Comparison of ENCODE assay signal across 20 cellular contexts in genomic region chr2:119425620-119426395, GRCh38. TPM values are rescaled to one million over a fixed set of nuclear protein-coding genes. Genes with fewer than 3 reads are reported as not detected.
DNase-seq lines count a peak whose midpoint lies in the region; ATAC-seq and TF ChIP-seq lines count a peak whose summit lies in the region.
"Had no signal": no experiment of that assay in that cellular context is flagged by ENCODE, and none has a peak within 500 bp of the region (broad histone marks: within the 10 kb centered on the region; RNA-seq: fewer than 3 reads in every experiment).

No MANE protein-coding gene starts in this region.

- ATAC-seq in left ventricle myocardium superior (peak; percentile 29), omental fat pad (ENCODE audit: low FRiP score) (peak; percentile 39), HG02870 (IDR thresholded peaks at IDR 0.05; ENCODE audit: unreplicated experiment) (no peak), psoas muscle (no peak)
- ATAC-seq: CD8-positive, alpha-beta T cell; stimulated activated memory B cell treated with anti-CD40 and anti-IgM and Interleukin-4, amounts not matched to agents 10 μg/mL and 1 μg/mL and 100 μg/mL, for 72 hours; T-helper 17 cell had no signal

- H3K27ac ChIP-seq in right atrium auricular region (no peak overlapping the region), vagina (peak overlapping the region; percentile 64), psoas muscle (no peak overlapping the region)
- H3K27ac ChIP-seq: cardiac muscle cell, uterus had no signal

- intact Hi-C loops in left ventricle myocardium superior (cut with micrococcal nuclease) = no loop called here
- intact Hi-C loops in vagina (cut with DNase I) = no loop called here
- intact Hi-C loops in psoas muscle (cut with DNase I) = no loop called here

- TF ChIP-seq POLR2A in vagina (IDR thresholded peaks at IDR 0.05) = no peak

- WGBS in psoas muscle, 3 donors = 77 to 89% (median 84%) methylated on average over 7 of the region's 7 CpGs

- H3K27me3 ChIP-seq in right atrium auricular region (no peaks in the 10 kb centered on the region), vagina (no peaks in the 10 kb centered on the region), psoas muscle (ENCODE audit: insufficient read depth in 3 of 3, low read length in 2 of 3) (peaks cover 0 to 1% (median 0%) of the 10 kb centered on the region in 3 donors)
- H3K27me3 ChIP-seq: cardiac muscle cell, MG63, uterus had no signal

- H3K36me3 ChIP-seq in right atrium auricular region = no peaks in the 10 kb centered on the region
- H3K36me3 ChIP-seq in vagina = no peaks in the 10 kb centered on the region
- H3K36me3 ChIP-seq in psoas muscle (ENCODE audit: insufficient read depth in 1 of 2, low read depth in 1 of 2) = no peaks in the 10 kb centered on the region
- H3K36me3 ChIP-seq: cardiac muscle cell, MG63, uterus had no signal

- no peak overlapping the region for H3K4me3 ChIP-seq in right atrium auricular region
- no peak overlapping the region for H3K4me3 ChIP-seq in vagina
- H3K4me3 ChIP-seq in psoas muscle = no peak overlapping the region
- H3K4me3 ChIP-seq: cardiac muscle cell, MG63, uterus had no signal

- no peak for TF ChIP-seq CTCF in right atrium auricular region (IDR thresholded peaks at IDR 0.05)
- no peak for TF ChIP-seq CTCF in omental fat pad (IDR thresholded peaks at IDR 0.05)
- TF ChIP-seq CTCF in vagina (IDR thresholded peaks at IDR 0.05) = no peak
- no peak for TF ChIP-seq CTCF in psoas muscle (IDR thresholded peaks at IDR 0.05)

- H3K4me1 ChIP-seq in right atrium auricular region (peaks cover 0 to 20% of the 10 kb centered on the region in 2 donors), vagina (peaks cover 30% of the 10 kb centered on the region), psoas muscle (no peaks in the 10 kb centered on the region)
- H3K4me1 ChIP-seq: uterus had no signal

- no peaks in the 10 kb centered on the region for H3K9me3 ChIP-seq in right atrium auricular region
- no peaks in the 10 kb centered on the region for H3K9me3 ChIP-seq in vagina
- H3K9me3 ChIP-seq in psoas muscle = no peaks in the 10 kb centered on the region
- H3K9me3 ChIP-seq: uterus had no signal

- DNase-seq in left ventricle myocardium superior (no peak), right atrium auricular region (ENCODE audit: low spot score) (no peak), iris pigment epithelial cell (ENCODE audit: low read depth) (peak; percentile 31), omental fat pad (ENCODE audit: low spot score) (no peak), vagina (ENCODE audit: extremely low spot score in 2 of 2) (no peak), anterior cingulate cortex (lab: John Stamatoyannopoulos, UW) (no peak), psoas muscle (no peak)
- DNase-seq: activated B cell treated with CpG ODN at 0.5 μM for 24 hours; CD8-positive, alpha-beta T cell; hippocampal formation; naive B cell; NCI-H187; NCI-H446 treated with DMSO at 0.1 percent for 48 hours; T-helper 17 cell had no signal

RNA-seq across cellular contexts. Expression of gene TMEM37, which starts 5.8 kb away (rescaled TPM):
- total RNA-seq in left ventricle myocardium superior = 2.9 TPM
- 1 to 10 TPM; 3.3 to 5.4 TPM for total RNA-seq in right atrium auricular region
- total RNA-seq in omental fat pad = 10 to 100 TPM; 11.3 to 27.8 (median 25.9) TPM
- total RNA-seq in vagina = 3.2 TPM
- 1 to 10 TPM in 3 of 4 donors, under 1 TPM in 1; 0.96 to 3.9 (median 1.4) TPM for total RNA-seq in psoas muscle
- polyA plus RNA-seq in psoas muscle = under 1 TPM; 0.60 to 0.96 (median 0.90) TPM
- total RNA-seq: activated CD8-positive, alpha-beta memory T cell treated with anti-CD3 and anti-CD28 coated beads for 36 hours; CD8-positive, alpha-beta T cell; T-helper 17 cell had no signal

RNA-seq across cellular contexts. Expression of gene DBI, which starts 59.0 kb away (rescaled TPM):
- total RNA-seq in left ventricle myocardium superior (315 TPM), right atrium auricular region (100 to 1,000 TPM; 174 to 312 TPM), omental fat pad (100 to 1,000 TPM; 191 to 327 (median 225) TPM), vagina (117 TPM), psoas muscle (10 to 100 TPM; 50.6 to 88.7 (median 53.4) TPM)
- polyA plus RNA-seq in psoas muscle = 100 to 1,000 TPM; 198 to 264 (median 199) TPM

RNA-seq across cellular contexts. Expression of gene C2orf76, which starts 59.2 kb away (rescaled TPM):
- total RNA-seq in left ventricle myocardium superior = 6.5 TPM
- total RNA-seq in right atrium auricular region = 10 to 100 TPM in 1 of 2 donors, 1 to 10 TPM in 1; 8.1 to 11.1 TPM
- 10 to 100 TPM; 10.3 to 13.3 (median 11.3) TPM for total RNA-seq in omental fat pad
- total RNA-seq in vagina = 3.7 TPM
- total RNA-seq in psoas muscle = 1 to 10 TPM; 4.1 to 7.2 (median 6.0) TPM
- polyA plus RNA-seq in psoas muscle = 1 to 10 TPM; 6.1 to 9.3 (median 7.9) TPM

Comparison
In these comparisons a context has a peak if more than half of its experiments do, and no peak if none do; other contexts are left out.
1. ATAC-seq: peak in left ventricle myocardium superior (single experiment) and omental fat pad (single experiment); none in HG02870 (single experiment) and psoas muscle (0 of 4).